ENCODE assay signal across 12 cellular contexts in genomic region chr11:128628343-128628673, GRCh38. TPM values are rescaled to one million over a fixed set of nuclear protein-coding genes. Genes with fewer than 3 reads are reported as not detected.
DNase-seq lines count a peak whose midpoint lies in the region; ATAC-seq, FAIRE-seq and TF ChIP-seq lines count a peak whose summit lies in the region.
"Had no signal": no experiment of that assay in that cellular context is flagged by ENCODE, and none has a peak within 500 bp of the region (broad histone marks: within the 10 kb centered on the region; RNA-seq: fewer than 3 reads in every experiment).

No MANE protein-coding gene starts in this region.

- H3K4me3 ChIP-seq in BLaER1 = peak overlapping the region; percentile 9; the same call in 1 of the 2 replicates
- H3K4me3 ChIP-seq in mammary epithelial cell (replicated peaks in 1 of 3; ENCODE audit: insufficient read depth in 1 of 3, low read depth in 2 of 3, low read length in 3 of 3) = no peak overlapping the region

- DNase-seq in activated naive CD8-positive, alpha-beta T cell treated with anti-CD3 and anti-CD28 coated beads, Interleukin-2, amount 10 ng/mL, durations not matched to agents 7 days and 5 days = no peak
- no peak for DNase-seq in amygdala (lab: John Stamatoyannopoulos, UW)
- no peak for DNase-seq in mammary epithelial cell
- DNase-seq in NCI-H1417 (lab: John Stamatoyannopoulos, UW) = no peak
- DNase-seq in frontal cortex (ENCODE audit: low spot score in 2 of 2) = no peak
- DNase-seq: C1 segment of cervical spinal cord, dermis blood vessel endothelial cell, NCI-H446 treated with DMSO at 0.1 percent for 48 hours had no signal

- BruUV-seq in mammary epithelial cell (replicated peaks; lab: Mats Ljungman, UMichigan) = no TSS peak

- H3K9ac ChIP-seq in BLaER1 = peak overlapping the region; percentile 66
- no peak overlapping the region for H3K9ac ChIP-seq in mammary epithelial cell (ENCODE audit: insufficient read depth, low read length)
- H3K9ac ChIP-seq: KMS-11 had no signal

- no peaks in the 10 kb centered on the region for H4K20me1 ChIP-seq in BLaER1
- no peaks in the 10 kb centered on the region for H4K20me1 ChIP-seq in mammary epithelial cell (ENCODE audit: insufficient read depth, low read length)

- H3K27me3 ChIP-seq in BLaER1 (no peaks in the 10 kb centered on the region), mammary epithelial cell (ENCODE audit: insufficient read depth, low read length) (no peaks in the 10 kb centered on the region)

- no peaks in the 10 kb centered on the region for H3K79me2 ChIP-seq in mammary epithelial cell (ENCODE audit: insufficient read depth, low read length)

- no peak for TF ChIP-seq CTCF in mammary epithelial cell (conservative IDR thresholded peaks at IDR 0.05 in 1 of 2, IDR thresholded peaks at IDR 0.05 in 1 of 2; ENCODE audit: extremely low read depth in 1 of 2, insufficient read depth in 1 of 2, low read depth in 1 of 2, low read length in 2 of 2)

- WGBS in mammary epithelial cell (ENCODE audit: low coverage, missing lambda C conversion rate) = 91% methylated on average over 5 of the region's 5 CpGs

- in situ Hi-C loops in mammary epithelial cell (cut with MboI; ENCODE audit: low sequenced_read_pairs in 2 of 2) = loop anchor here (5.0 to 25.0 kb wide), 2 partner anchors 341 to 591 kb away; no protein-coding TSS in a partner anchor

- H3K4me3 Mint-ChIP-seq in activated naive CD8-positive, alpha-beta T cell treated with anti-CD3 and anti-CD28 coated beads, Interleukin-2, amount 10 ng/mL, durations not matched to agents 7 days and 5 days = peak overlapping the region; percentile 84

- no peaks in the 10 kb centered on the region for H3K9me3 Mint-ChIP-seq in activated naive CD8-positive, alpha-beta T cell treated with anti-CD3 and anti-CD28 coated beads, Interleukin-2, amount 10 ng/mL, durations not matched to agents 7 days and 5 days

- CTCF ChIA-PET in mammary epithelial cell (lab: Charles Lee; ENCODE audit: low non-redundant PET) = no interaction called here

- H3K4me1 Mint-ChIP-seq in activated naive CD8-positive, alpha-beta T cell treated with anti-CD3 and anti-CD28 coated beads, Interleukin-2, amount 10 ng/mL, durations not matched to agents 7 days and 5 days = peaks cover 77% of the 10 kb centered on the region

- H3K27me3 Mint-ChIP-seq in activated naive CD8-positive, alpha-beta T cell treated with anti-CD3 and anti-CD28 coated beads, Interleukin-2, amount 10 ng/mL, durations not matched to agents 7 days and 5 days = no peaks in the 10 kb centered on the region

- no peaks in the 10 kb centered on the region for H3K36me3 Mint-ChIP-seq in activated naive CD8-positive, alpha-beta T cell treated with anti-CD3 and anti-CD28 coated beads, Interleukin-2, amount 10 ng/mL, durations not matched to agents 7 days and 5 days

- H3K4me2 ChIP-seq in BLaER1 (peak overlapping the region; percentile 86), mammary epithelial cell (ENCODE audit: insufficient read depth, low read depth, low read length) (no peak overlapping the region)
- H3K4me2 ChIP-seq: KMS-11 had no signal

- FAIRE-seq in frontal cortex (lab: Jason Lieb, UNC) = no peak

- peak overlapping the region; percentile 93 for H3K27ac Mint-ChIP-seq in activated naive CD8-positive, alpha-beta T cell treated with anti-CD3 and anti-CD28 coated beads, Interleukin-2, amount 10 ng/mL, durations not matched to agents 7 days and 5 days

- no peak overlapping the region for H2AFZ ChIP-seq in mammary epithelial cell (ENCODE audit: low read depth, low read length)

- ATAC-seq in GM19025 (IDR thresholded peaks at IDR 0.05; ENCODE audit: low read depth, unreplicated experiment) = peak; percentile 35
- peak; percentile 11 for ATAC-seq in HG03135 (IDR thresholded peaks at IDR 0.05; ENCODE audit: unreplicated experiment)
- no peak for ATAC-seq in activated naive CD8-positive, alpha-beta T cell treated with anti-CD3 and anti-CD28 coated beads, Interleukin-2, amount 10 ng/mL, durations not matched to agents 7 days and 5 days (ENCODE audit: low read depth)

- H3K9me3 ChIP-seq in BLaER1 (no peaks in the 10 kb centered on the region), mammary epithelial cell (replicated peaks; ENCODE audit: insufficient read depth, low read length) (no peaks in the 10 kb centered on the region)

- peak overlapping the region; percentile 90 for H3K27ac ChIP-seq in BLaER1
- H3K27ac ChIP-seq in mammary epithelial cell (ENCODE audit: insufficient read depth, low read depth, low read length) = no peak overlapping the region
- H3K27ac ChIP-seq: KMS-11 had no signal

- no peaks in the 10 kb centered on the region for H3K36me3 ChIP-seq in BLaER1
- H3K36me3 ChIP-seq in mammary epithelial cell (ENCODE audit: insufficient read depth, low read length) = no peaks in the 10 kb centered on the region

- dilution Hi-C loops in mammary epithelial cell (cut with HindIII; ENCODE audit: low sequenced_read_pairs) = loop anchor here (25.0 kb wide), 2 partner anchors 316 to 591 kb away; no protein-coding TSS in a partner anchor

- POLR2A ChIA-PET in activated naive CD8-positive, alpha-beta T cell treated with anti-CD3 and anti-CD28 coated beads, Interleukin-2, amount 10 ng/mL, durations not matched to agents 7 days and 5 days (lab: Charles Lee) = interaction anchor here (0.7 to 4.3 kb wide), 24 partner anchors 18 to 589 kb away, joined by 3 to 56 read pairs (median 5); partner anchors contain the start of gene FLI1

- intact Hi-C loops in mammary epithelial cell (cut with micrococcal nuclease) = no loop called here

- H3K4me1 ChIP-seq in BLaER1 (peaks cover 99% of the 10 kb centered on the region), mammary epithelial cell (ENCODE audit: insufficient read depth, low read length) (no peaks in the 10 kb centered on the region)

RNA-seq across cellular contexts. Expression of gene ETS1, which starts 41.0 kb away (rescaled TPM):
- total RNA-seq in activated naive CD8-positive, alpha-beta T cell treated with anti-CD3 and anti-CD28 coated beads, Interleukin-2, amount 10 ng/mL, durations not matched to agents 7 days and 5 days = 100 to 1,000 TPM; 568 to 580 TPM
- total RNA-seq in mammary epithelial cell = 100 to 1,000 TPM in 1 of 2 donors, 10 to 100 TPM in 1; 53.0 to 115 TPM
- polyA plus RNA-seq in mammary epithelial cell = 40.7 TPM
- 71.6 TPM for polyA minus RNA-seq in mammary epithelial cell
- total RNA-seq in frontal cortex = 9.8 TPM

Comparison
In these comparisons a context has a peak if more than half of its experiments do, and no peak if none do; other contexts are left out.
1. RNA of gene ETS1, which starts 41.0 kb away (total RNA-seq): 568 to 580 TPM in activated naive CD8-positive, alpha-beta T cell treated with anti-CD3 and anti-CD28 coated beads, Interleukin-2, amount 10 ng/mL, durations not matched to agents 7 days and 5 days; 53.0 to 115 TPM in mammary epithelial cell and 9.8 TPM in frontal cortex (single experiment); every median in the first group is over 4 times any median in the second.